Comparison of ENCODE assay signal across 8 cellular contexts in the genomic region with DNA sequence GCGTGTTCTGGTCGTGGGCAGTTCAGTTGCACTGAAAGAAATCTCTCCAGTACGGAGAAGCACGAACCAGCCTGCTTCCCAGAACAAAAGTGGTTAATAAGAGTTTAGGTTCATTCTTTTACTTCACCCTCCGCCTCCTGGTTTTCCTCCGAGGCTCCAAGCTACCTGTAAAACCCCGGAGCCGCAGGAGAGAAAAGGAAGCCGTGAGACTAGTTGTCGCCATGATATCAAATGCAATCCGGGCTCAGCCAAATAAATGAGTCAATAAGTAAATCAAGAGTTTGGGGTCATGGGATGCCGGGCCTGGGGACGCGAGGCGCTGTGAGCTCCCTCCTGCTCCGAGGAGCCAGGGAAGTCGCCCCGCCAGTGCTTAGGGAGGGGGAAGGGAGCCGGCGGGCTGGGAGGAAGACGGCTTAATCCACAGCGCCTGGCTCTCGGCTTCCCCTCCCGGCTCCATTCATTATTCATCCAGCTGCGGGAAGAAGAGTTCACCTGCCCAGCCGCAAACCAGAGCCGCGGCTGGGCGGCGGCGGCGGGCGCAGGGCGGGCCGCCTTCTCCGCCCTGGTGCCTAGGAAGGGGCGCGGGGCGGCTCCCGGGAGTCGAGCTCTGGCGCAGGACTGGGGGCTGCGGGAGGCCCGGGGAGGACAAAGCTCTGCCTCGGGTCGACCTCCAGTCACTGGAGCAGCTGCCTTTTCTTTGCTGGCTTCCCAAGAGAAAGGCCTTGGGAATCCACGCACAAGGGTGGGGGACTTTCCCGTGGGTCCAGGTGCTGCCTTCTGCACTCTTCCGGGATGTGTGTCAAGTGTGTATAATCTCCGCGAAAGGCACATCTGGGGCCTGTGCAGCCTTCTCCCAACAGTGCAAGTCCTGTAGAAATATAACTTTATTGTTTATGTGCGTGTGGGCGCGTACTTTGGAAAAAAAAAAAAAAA. TPM values are rescaled to one million over a fixed set of nuclear protein-coding genes. Genes with fewer than 3 reads are reported as not detected.
A peak's percentile ranks its signal among the peaks of the same experiment; 100 is the strongest.
DNase-seq lines count a peak whose midpoint lies in the region; ATAC-seq and TF ChIP-seq lines count a peak whose summit lies in the region.

No MANE protein-coding gene starts in this region.

- DNase-seq in SJCRH30 (peak; percentile 80 to 88), ecto neural progenitor cell (ENCODE audit: low spot score) (peak; percentile 85), lower lobe of right lung (peak; percentile 61)

- TF ChIP-seq CTCF in HEK293 (tag by site-specific recombination; IDR thresholded peaks at IDR 0.05) (no peak), lower lobe of right lung (IDR thresholded peaks at IDR 0.05) (no peak)

- H3K9me3 ChIP-seq in BLaER1 = no peaks in the 10 kb centered on the region
- H3K9me3 ChIP-seq in HEK293 (ENCODE audit: control insufficient read depth, insufficient read depth, low read depth, low read length) = no peaks in the 10 kb centered on the region
- H3K9me3 ChIP-seq in SJCRH30 (replicated peaks) = no peaks in the 10 kb centered on the region
- H3K9me3 ChIP-seq in lower lobe of right lung = no peaks in the 10 kb centered on the region
- peaks cover 3% of the 10 kb centered on the region for H3K9me3 ChIP-seq in thymus (ENCODE audit: control insufficient read depth)

- peak overlapping the region; percentile 97 for H3K4me2 ChIP-seq in BLaER1

- intact Hi-C loops in lower lobe of right lung (cut with DNase I) = no loop called here

- POLR2A ChIA-PET in HEK293 (lab: Yijun Ruan, JAX) = interaction anchor here (0.6 to 1.2 kb wide), 7 partner anchors 19 to 573 kb away, joined by 3 to 4 read pairs (median 3); a partner anchor contains a TSS

- H3K4me1 ChIP-seq in BLaER1 = peaks cover 34% of the 10 kb centered on the region
- peaks cover 7% of the 10 kb centered on the region for H3K4me1 ChIP-seq in HEK293 (ENCODE audit: control insufficient read depth, insufficient read depth, low read length)
- H3K4me1 ChIP-seq in SJCRH30 = no peaks in the 10 kb centered on the region
- H3K4me1 ChIP-seq in lower lobe of right lung = peaks cover 22% of the 10 kb centered on the region
- peaks cover 11% of the 10 kb centered on the region for H3K4me1 ChIP-seq in thymus (ENCODE audit: control insufficient read depth, insufficient read depth, low read length)

- H4K20me1 ChIP-seq in BLaER1 = peaks cover 26% of the 10 kb centered on the region

- 2% methylated on average over 54 of the region's 54 CpGs for WGBS in thymus

- H3K36me3 ChIP-seq in BLaER1 = no peaks in the 10 kb centered on the region
- no peaks in the 10 kb centered on the region for H3K36me3 ChIP-seq in HEK293 (ENCODE audit: control insufficient read depth in 2 of 2, insufficient read depth in 1 of 2, low read length in 2 of 2)
- no peaks in the 10 kb centered on the region for H3K36me3 ChIP-seq in SJCRH30
- H3K36me3 ChIP-seq in lower lobe of right lung = no peaks in the 10 kb centered on the region
- no peaks in the 10 kb centered on the region for H3K36me3 ChIP-seq in thymus (ENCODE audit: control insufficient read depth, insufficient read depth)

- no peak overlapping the region for H3K27ac ChIP-seq in BLaER1
- H3K27ac ChIP-seq in HEK293 (ENCODE audit: extremely low read depth, low read depth, low read length) = peak overlapping the region; percentile 86
- H3K27ac ChIP-seq in SJCRH30 = peak overlapping the region; percentile 84
- H3K27ac ChIP-seq in lower lobe of right lung = peak overlapping the region; percentile 54
- H3K27ac ChIP-seq in thymus (ENCODE audit: low read depth) = peak overlapping the region; percentile 31

- ATAC-seq in lower lobe of right lung (peak; percentile 60 to 71), GM18519 (IDR thresholded peaks at IDR 0.05; ENCODE audit: low FRiP score, unreplicated experiment) (no peak), GM18870 (IDR thresholded peaks at IDR 0.05; ENCODE audit: unreplicated experiment) (no peak)

- CTCF ChIA-PET in HEK293 (lab: Yijun Ruan, JAX) = interaction anchor here (0.6 to 2.7 kb wide), 24 partner anchors 14 to 1957 kb away, joined by 3 to 10 read pairs (median 4); a partner anchor contains a TSS

- H3K4me3 ChIP-seq in BLaER1 = peak overlapping the region; percentile 67; the same call in 1 of the 2 replicates
- peak overlapping the region; percentile 71 for H3K4me3 ChIP-seq in HEK293 (ENCODE audit: low read depth, low read length)
- peak overlapping the region; percentile 68 for H3K4me3 ChIP-seq in SJCRH30
- H3K4me3 ChIP-seq in lower lobe of right lung = peak overlapping the region; percentile 61
- peak overlapping the region; percentile 44 for H3K4me3 ChIP-seq in thymus (ENCODE audit: low read length)

- H3K27me3 ChIP-seq in BLaER1 = peaks cover 52% of the 10 kb centered on the region
- H3K27me3 ChIP-seq in SJCRH30 = no peaks in the 10 kb centered on the region
- H3K27me3 ChIP-seq in lower lobe of right lung (ENCODE audit: low read depth) = peaks cover 22% of the 10 kb centered on the region
- H3K27me3 ChIP-seq in thymus (ENCODE audit: control insufficient read depth, insufficient read depth) = peaks cover 43% of the 10 kb centered on the region

- H3K9ac ChIP-seq in BLaER1 = no peak overlapping the region

TF ChIP-seq in HEK293, 187 proteins besides CTCF, POLR2A, EP300 and RAD21 (continues in another document):
- TF ChIP-seq, protein P1, sequence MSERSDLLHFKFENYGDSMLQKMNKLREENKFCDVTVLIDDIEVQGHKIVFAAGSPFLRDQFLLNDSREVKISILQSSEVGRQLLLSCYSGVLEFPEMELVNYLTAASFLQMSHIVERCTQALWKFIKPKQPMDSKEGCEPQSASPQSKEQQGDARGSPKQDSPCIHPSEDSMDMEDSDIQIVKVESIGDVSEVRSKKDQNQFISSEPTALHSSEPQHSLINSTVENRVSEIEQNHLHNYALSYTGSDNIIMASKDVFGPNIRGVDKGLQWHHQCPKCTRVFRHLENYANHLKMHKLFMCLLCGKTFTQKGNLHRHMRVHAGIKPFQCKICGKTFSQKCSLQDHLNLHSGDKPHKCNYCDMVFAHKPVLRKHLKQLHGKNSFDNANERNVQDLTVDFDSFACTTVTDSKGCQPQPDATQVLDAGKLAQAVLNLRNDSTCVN (tag by site-specific recombination; optimal IDR thresholded peaks at IDR 0.05) = peak; percentile 33
- TF ChIP-seq YY1 (tag by site-specific recombination; IDR thresholded peaks at IDR 0.05) (no peak), IKZF3 (tag by site-specific recombination; IDR thresholded peaks at IDR 0.05) (peak; percentile 44; the same call in 1 of the 2 replicates), SETDB1 (IDR thresholded peaks at IDR 0.05; ENCODE audit: insufficient read length, low read length) (no peak), ZIC2 (tag by site-specific recombination; IDR thresholded peaks at IDR 0.05) (no peak), ZNF157 (tag by site-specific recombination; IDR thresholded peaks at IDR 0.05) (no peak), ZNF24 (tag by site-specific recombination; IDR thresholded peaks at IDR 0.05) (peak; percentile 18; the same call in 1 of the 2 replicates), ZNF146 (tag by site-specific recombination; IDR thresholded peaks at IDR 0.05) (no peak), GLIS2 (tag by site-specific recombination; IDR thresholded peaks at IDR 0.05) (peak; percentile 31; the same call in 1 of the 2 replicates), ZSCAN30 (tag by site-specific recombination; IDR thresholded peaks at IDR 0.05) (0 out of 2 replicates have a peak, but pooled peaks have one; percentile 12), ZNF658 (tag by site-specific recombination; IDR thresholded peaks at IDR 0.05) (no peak), ZNF302 (tag by site-specific recombination; IDR thresholded peaks at IDR 0.05; ENCODE audit: low read depth) (no peak), ZNF16 (tag by site-specific recombination; IDR thresholded peaks at IDR 0.05; ENCODE audit: low read depth) (no peak), PRDM1 (tag by site-specific recombination; IDR thresholded peaks at IDR 0.05) (peak; percentile 31; the same call in 1 of the 2 replicates), KLF1 (tag by site-specific recombination; IDR thresholded peaks at IDR 0.05) (peak; percentile 41), ZNF274 (IDR thresholded peaks at IDR 0.05; ENCODE audit: low read length) (no peak), ZNF274 (tag by site-specific recombination; IDR thresholded peaks at IDR 0.05; ENCODE audit: borderline replicate concordance) (no peak), ZBTB8A (tag by site-specific recombination; IDR thresholded peaks at IDR 0.05) (peak; percentile 96), ZBTB20 (tag by site-specific recombination; IDR thresholded peaks at IDR 0.05) (peak; percentile 66; the same call in 1 of the 2 replicates), KLF8 (tag by site-specific recombination; IDR thresholded peaks at IDR 0.05) (peak; percentile 38; the same call in 1 of the 2 replicates), ZNF335 (tag by site-specific recombination; conservative IDR thresholded peaks at IDR 0.05) (peak; percentile 70; the same call in 1 of the 2 replicates)
- TF ChIP-seq, protein P2, sequence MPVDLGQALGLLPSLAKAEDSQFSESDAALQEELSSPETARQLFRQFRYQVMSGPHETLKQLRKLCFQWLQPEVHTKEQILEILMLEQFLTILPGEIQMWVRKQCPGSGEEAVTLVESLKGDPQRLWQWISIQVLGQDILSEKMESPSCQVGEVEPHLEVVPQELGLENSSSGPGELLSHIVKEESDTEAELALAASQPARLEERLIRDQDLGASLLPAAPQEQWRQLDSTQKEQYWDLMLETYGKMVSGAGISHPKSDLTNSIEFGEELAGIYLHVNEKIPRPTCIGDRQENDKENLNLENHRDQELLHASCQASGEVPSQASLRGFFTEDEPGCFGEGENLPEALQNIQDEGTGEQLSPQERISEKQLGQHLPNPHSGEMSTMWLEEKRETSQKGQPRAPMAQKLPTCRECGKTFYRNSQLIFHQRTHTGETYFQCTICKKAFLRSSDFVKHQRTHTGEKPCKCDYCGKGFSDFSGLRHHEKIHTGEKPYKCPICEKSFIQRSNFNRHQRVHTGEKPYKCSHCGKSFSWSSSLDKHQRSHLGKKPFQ (tag by site-specific recombination; IDR thresholded peaks at IDR 0.05) = no peak
- TF ChIP-seq, protein P3, sequence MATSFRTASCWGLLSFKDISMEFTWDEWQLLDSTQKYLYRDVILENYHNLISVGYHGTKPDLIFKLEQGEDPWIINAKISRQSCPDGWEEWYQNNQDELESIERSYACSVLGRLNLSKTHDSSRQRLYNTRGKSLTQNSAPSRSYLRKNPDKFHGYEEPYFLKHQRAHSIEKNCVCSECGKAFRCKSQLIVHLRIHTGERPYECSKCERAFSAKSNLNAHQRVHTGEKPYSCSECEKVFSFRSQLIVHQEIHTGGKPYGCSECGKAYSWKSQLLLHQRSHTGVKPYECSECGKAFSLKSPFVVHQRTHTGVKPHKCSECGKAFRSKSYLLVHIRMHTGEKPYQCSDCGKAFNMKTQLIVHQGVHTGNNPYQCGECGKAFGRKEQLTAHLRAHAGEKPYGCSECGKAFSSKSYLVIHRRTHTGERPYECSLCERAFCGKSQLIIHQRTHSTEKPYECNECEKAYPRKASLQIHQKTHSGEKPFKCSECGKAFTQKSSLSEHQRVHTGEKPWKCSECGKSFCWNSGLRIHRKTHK (tag by site-specific recombination; IDR thresholded peaks at IDR 0.05) = no peak

RNA-seq across cellular contexts. Expression of a gene that starts 1.7 kb away (rescaled TPM):
- total RNA-seq in SJCRH30 (2014; rRNA removed; shearing (Covaris generic)) = 32.8 and 33.2 TPM in 2 replicates
- 9.2 TPM for total RNA-seq in lower lobe of right lung
- 1.0 TPM for polyA plus RNA-seq in thymus

Comparison
In these comparisons a context has a peak if more than half of its experiments do, and no peak if none do; other contexts are left out.
1. ATAC-seq: peak in lower lobe of right lung (2 of 2); none in GM18519 (single experiment) and GM18870 (single experiment).
2. Peak in every context shown above with its lines, with median percentiles within 50 percentile points of each other: H3K4me3 ChIP-seq and DNase-seq.